In genomic region chr17:386145-386876, GRCh38 we compare ENCODE assay signal across 8 cellular contexts. TPM values are rescaled to one million over a fixed set of nuclear protein-coding genes. Genes with fewer than 3 reads are reported as not detected.
DNase-seq lines count a peak whose midpoint lies in the region; ATAC-seq and TF ChIP-seq lines count a peak whose summit lies in the region.

No MANE protein-coding gene starts in this region.

- H3K27ac ChIP-seq in ascending aorta, result no peak overlapping the region

- H3K36me3 ChIP-seq in ascending aorta, result no peaks in the 10 kb centered on the region

- DNase-seq in ascending aorta (ENCODE audit: low spot score in 2 of 2), result peak in 1 of 2 donors; percentile 80
- DNase-seq in stimulated activated CD4-positive, alpha-beta T cell treated with anti-CD3 and anti-CD28 coated beads, Interleukin-12 subunit alpha, Interleukin-12 subunit beta, amount 100 ng/mL, for 4 hours, result peak; percentile 74

- peaks cover 3% of the 10 kb centered on the region for H3K36me3 Mint-ChIP-seq in T-helper 1 cell treated with Interleukin-12 subunit alpha and Interleukin-12 subunit beta and Interleukin-4 antibody, amounts not matched to agents 30 μg/mL and 1 μg/mL, for 36 hours (ENCODE audit: low read depth)

- peak overlapping the region; percentile 79 for H3K4me3 Mint-ChIP-seq in T-helper 1 cell treated with Interleukin-12 subunit alpha and Interleukin-12 subunit beta and Interleukin-4 antibody, amounts not matched to agents 30 μg/mL and 1 μg/mL, for 36 hours

- H3K4me1 ChIP-seq in ascending aorta, result peaks cover 8% of the 10 kb centered on the region in 2 donors

- peak overlapping the region; percentile 49 for H3K27ac Mint-ChIP-seq in T-helper 1 cell treated with Interleukin-12 subunit alpha and Interleukin-12 subunit beta and Interleukin-4 antibody, amounts not matched to agents 30 μg/mL and 1 μg/mL, for 36 hours

- H3K4me3 ChIP-seq in GM08714 (ENCODE audit: low read length), result peak overlapping the region; percentile 34; the same call in 1 of the 2 replicates
- peak overlapping the region; percentile 60 to 76 for H3K4me3 ChIP-seq in ascending aorta
- H3K4me3 ChIP-seq in iPS-11a (ENCODE audit: low read depth, low read length), result peak overlapping the region; percentile 13

- peak; percentile 49 for ATAC-seq in HG03442 (IDR thresholded peaks at IDR 0.05; ENCODE audit: unreplicated experiment)
- ATAC-seq in HG02571 (IDR thresholded peaks at IDR 0.05; ENCODE audit: unreplicated experiment), result no peak
- ATAC-seq in GM18511 (IDR thresholded peaks at IDR 0.05; ENCODE audit: unreplicated experiment), result no peak

- H3K9me3 ChIP-seq in ascending aorta, result no peaks in the 10 kb centered on the region

- peaks cover 15% of the 10 kb centered on the region for H3K4me1 Mint-ChIP-seq in T-helper 1 cell treated with Interleukin-12 subunit alpha and Interleukin-12 subunit beta and Interleukin-4 antibody, amounts not matched to agents 30 μg/mL and 1 μg/mL, for 36 hours (ENCODE audit: low read depth)

- TF ChIP-seq CTCF in ascending aorta (IDR thresholded peaks at IDR 0.05), result peak in 2 of 3 experiments; percentile 58 to 76

- peaks cover 4% of the 10 kb centered on the region for H3K9me3 Mint-ChIP-seq in T-helper 1 cell treated with Interleukin-12 subunit alpha and Interleukin-12 subunit beta and Interleukin-4 antibody, amounts not matched to agents 30 μg/mL and 1 μg/mL, for 36 hours

- intact Hi-C loops in ascending aorta (cut with DNase I), result loop anchor here (5.0 kb wide), 1 partner anchor 244 kb away; a partner anchor contains a TSS

- no peaks in the 10 kb centered on the region for H3K27me3 ChIP-seq in ascending aorta

- peaks cover 44% of the 10 kb centered on the region for H3K27me3 Mint-ChIP-seq in T-helper 1 cell treated with Interleukin-12 subunit alpha and Interleukin-12 subunit beta and Interleukin-4 antibody, amounts not matched to agents 30 μg/mL and 1 μg/mL, for 36 hours (ENCODE audit: low read depth)

RNA-seq across cellular contexts. Expression of gene RPH3AL, which starts 33.7 kb away (rescaled TPM):
- total RNA-seq in ascending aorta, result 44.2 TPM

RNA-seq across cellular contexts. Expression of gene RFLNB, which starts 59.4 kb away (rescaled TPM):
- total RNA-seq in ascending aorta, result 3.4 TPM

Comparison
In these comparisons a context has a peak if more than half of its experiments do, and no peak if none do; other contexts are left out.
1. H3K4me3 ChIP-seq: peak in every context shown above with its lines; median percentile 68 in ascending aorta; 34 in GM08714; 13 in iPS-11a.